Comparison of ENCODE assay signal across 8 cellular contexts in genomic region chr10:25017661-25018060, GRCh38. TPM values are rescaled to one million over a fixed set of nuclear protein-coding genes. Genes with fewer than 3 reads are reported as not detected.
DNase-seq lines count a peak whose midpoint lies in the region; ATAC-seq, FAIRE-seq and TF ChIP-seq lines count a peak whose summit lies in the region.

No MANE protein-coding gene starts in this region.

- no peaks in the 10 kb centered on the region for H3K27me3 ChIP-seq in thoracic aorta (replicated peaks; ENCODE audit: insufficient read depth)

- peaks cover 24% of the 10 kb centered on the region for H3K4me1 Mint-ChIP-seq in activated T-cell treated with anti-CD3 and anti-CD28 coated beads, Interleukin-2, amount 50 U/mL, for 72 hours (ENCODE audit: low read depth)

- peak overlapping the region; percentile 99 for H3K27ac Mint-ChIP-seq in activated T-cell treated with anti-CD3 and anti-CD28 coated beads, Interleukin-2, amount 50 U/mL, for 72 hours
- H3K27ac Mint-ChIP-seq in activated naive CD4-positive, alpha-beta T cell treated with anti-CD3 and anti-CD28 coated beads, Interleukin-2, amount 50 U/mL, for 72 hours, result peak overlapping the region; percentile 92 to 98

- no peak for ATAC-seq in activated T-cell treated with anti-CD3 and anti-CD28 coated beads, Interleukin-2, amount 50 U/mL, for 72 hours (replicated peaks in 1 of 2)
- no peak for ATAC-seq in activated naive CD4-positive, alpha-beta T cell treated with anti-CD3 and anti-CD28 coated beads, Interleukin-2, amount 50 U/mL, for 72 hours
- no peak for ATAC-seq in thoracic aorta (ENCODE audit: insufficient number of reproducible peaks, low FRiP score, low read depth)
- no peak for ATAC-seq in GM21526 (IDR thresholded peaks at IDR 0.05; ENCODE audit: low FRiP score, unreplicated experiment)

- H3K4me3 ChIP-seq in kidney (ENCODE audit: low read length in 2 of 2) (peak overlapping the region; percentile 94 to 96), thoracic aorta (peak overlapping the region; percentile 82)

- H3K36me3 Mint-ChIP-seq in activated T-cell treated with anti-CD3 and anti-CD28 coated beads, Interleukin-2, amount 50 U/mL, for 72 hours (ENCODE audit: insufficient read depth in 2 of 2), result peaks cover 0 to 8% of the 10 kb centered on the region in 2 donors
- peaks cover 10 to 15% of the 10 kb centered on the region in 2 donors for H3K36me3 Mint-ChIP-seq in activated naive CD4-positive, alpha-beta T cell treated with anti-CD3 and anti-CD28 coated beads, Interleukin-2, amount 50 U/mL, for 72 hours

- peaks cover 3 to 15% of the 10 kb centered on the region in 2 donors for H3K4me1 ChIP-seq in kidney (ENCODE audit: control insufficient read depth in 1 of 2, insufficient read depth in 1 of 2, low read depth in 1 of 2, low read length in 2 of 2)
- H3K4me1 ChIP-seq in thoracic aorta (ENCODE audit: control insufficient read depth in 1 of 2, low read depth in 2 of 2), result peaks cover 0 to 21% of the 10 kb centered on the region in 2 donors

- H3K9me3 ChIP-seq in kidney (ENCODE audit: control insufficient read depth in 1 of 2, low read length in 2 of 2), result no peaks in the 10 kb centered on the region
- H3K9me3 ChIP-seq in thoracic aorta, result no peaks in the 10 kb centered on the region

- FAIRE-seq in kidney (lab: Jason Lieb, UNC), result no peak

- peaks cover under 1 to 6% of the 10 kb centered on the region in 2 donors for H3K9me3 Mint-ChIP-seq in activated T-cell treated with anti-CD3 and anti-CD28 coated beads, Interleukin-2, amount 50 U/mL, for 72 hours
- H3K9me3 Mint-ChIP-seq in activated naive CD4-positive, alpha-beta T cell treated with anti-CD3 and anti-CD28 coated beads, Interleukin-2, amount 50 U/mL, for 72 hours, result peaks cover 0 to 8% of the 10 kb centered on the region in 2 donors

- H3K27ac ChIP-seq in kidney (ENCODE audit: low read depth in 2 of 2, low read length in 2 of 2) (no peak overlapping the region), thoracic aorta (peak overlapping the region; percentile 86 to 91)

- H3K4me3 Mint-ChIP-seq in activated T-cell treated with anti-CD3 and anti-CD28 coated beads, Interleukin-2, amount 50 U/mL, for 72 hours, result peak overlapping the region; percentile 82 to 95

- H3K27me3 Mint-ChIP-seq in activated T-cell treated with anti-CD3 and anti-CD28 coated beads, Interleukin-2, amount 50 U/mL, for 72 hours (ENCODE audit: low read depth), result no peaks in the 10 kb centered on the region

- intact Hi-C loops in kidney (cut with DNase I), result no loop called here

- H3K36me3 ChIP-seq in kidney (ENCODE audit: control insufficient read depth in 1 of 2, insufficient read depth in 2 of 2, low read length in 2 of 2), result peaks cover 0 to 2% of the 10 kb centered on the region in 2 donors
- no peaks in the 10 kb centered on the region for H3K36me3 ChIP-seq in thoracic aorta

- DNase-seq in activated T-cell treated with anti-CD3 and anti-CD28 coated beads, Interleukin-2, amount 50 U/mL, for 72 hours, result no peak
- DNase-seq in activated T-cell treated with anti-CD3 and anti-CD28 coated beads for 4 hours (no peak), kidney (no peak), thoracic aorta (ENCODE audit: low spot score) (no peak), SKM-1 (lab: John Stamatoyannopoulos, UW; ENCODE audit: unreplicated experiment) (no peak), COLO668 (lab: John Stamatoyannopoulos, UW; ENCODE audit: unreplicated experiment) (no peak)
- no peak for DNase-seq in activated naive CD4-positive, alpha-beta T cell treated with anti-CD3 and anti-CD28 coated beads, Interleukin-2, amount 50 U/mL, for 72 hours (ENCODE audit: low spot score in 2 of 2)

- H3K9ac ChIP-seq in kidney (ENCODE audit: low read length in 2 of 2), result peak overlapping the region in 1 of 2 donors; percentile 96

- TF ChIP-seq CTCF in kidney (IDR thresholded peaks at IDR 0.05; ENCODE audit: borderline replicate concordance, extremely low read depth, insufficient read depth) (no peak), thoracic aorta (IDR thresholded peaks at IDR 0.05) (no peak)

RNA-seq across cellular contexts. Expression of gene THNSL1, which starts 1.2 kb away (rescaled TPM):
- total RNA-seq in activated T-cell treated with anti-CD3 and anti-CD28 coated beads, Interleukin-2, amount 50 U/mL, for 72 hours, result 1 to 10 TPM; 4.2 to 6.0 TPM
- total RNA-seq in activated naive CD4-positive, alpha-beta T cell treated with anti-CD3 and anti-CD28 coated beads, Interleukin-2, amount 50 U/mL, for 72 hours, result 1 to 10 TPM; 3.7 to 6.7 TPM
- total RNA-seq in kidney (5.4 TPM), thoracic aorta (1 to 10 TPM in 1 of 2 donors, under 1 TPM in 1; 0.54 to 1.3 TPM)
- polyA plus RNA-seq in kidney (ENCODE audit: insufficient read depth, low read depth, low replicate concordance), result 7.9 TPM

RNA-seq across cellular contexts. Expression of gene ENKUR, which starts 1.7 kb away (rescaled TPM):
- not detected for total RNA-seq in activated T-cell treated with anti-CD3 and anti-CD28 coated beads, Interleukin-2, amount 50 U/mL, for 72 hours
- total RNA-seq in activated naive CD4-positive, alpha-beta T cell treated with anti-CD3 and anti-CD28 coated beads, Interleukin-2, amount 50 U/mL, for 72 hours, result under 1 TPM in 1 of 2 donors, not detected in 1; 0.08 TPM
- 0.41 TPM for total RNA-seq in kidney
- polyA plus RNA-seq in kidney (ENCODE audit: insufficient read depth, low read depth, low replicate concordance), result 0.73 TPM
- 1 to 10 TPM in 1 of 2 donors, not detected in 1; 1.1 TPM for total RNA-seq in thoracic aorta

Comparison
In these comparisons a context has a peak if more than half of its experiments do, and no peak if none do; other contexts are left out.
1. H3K27ac ChIP-seq: peak in thoracic aorta (2 of 2); none in kidney (0 of 2).